In genomic region chr16:27225536-27226360, GRCh38 we compare ENCODE assay signal across 12 cellular contexts. TPM values are rescaled to one million over a fixed set of nuclear protein-coding genes. Genes with fewer than 3 reads are reported as not detected.
DNase-seq lines count a peak whose midpoint lies in the region; ATAC-seq and TF ChIP-seq lines count a peak whose summit lies in the region.
"Had no signal": no experiment of that assay in that cellular context is flagged by ENCODE, and none has a peak within 500 bp of the region (broad histone marks: within the 10 kb centered on the region; RNA-seq: fewer than 3 reads in every experiment).

No MANE protein-coding gene starts in this region.

- peak overlapping the region in 1 of 2 donors; percentile 1 for H3K4me3 Mint-ChIP-seq in activated T-cell treated with anti-CD3 and anti-CD28 coated beads, Interleukin-2, amount 50 U/mL, for 72 hours
- no peak overlapping the region for H3K4me3 Mint-ChIP-seq in chondrocyte (ENCODE audit: unreplicated experiment)

- no peaks in the 10 kb centered on the region for H3K27me3 Mint-ChIP-seq in activated T-cell treated with anti-CD3 and anti-CD28 coated beads, Interleukin-2, amount 50 U/mL, for 72 hours (ENCODE audit: low read depth)
- H3K27me3 Mint-ChIP-seq in chondrocyte (ENCODE audit: low read depth), result no peaks in the 10 kb centered on the region

- intact Hi-C loops in stomach (cut with DNase I; ENCODE audit: low total_unique reads), result no loop called here

- no peaks in the 10 kb centered on the region for H3K9me3 ChIP-seq in stomach
- H3K9me3 ChIP-seq: ascending aorta had no signal

- peaks cover 41% of the 10 kb centered on the region for H3K4me1 Mint-ChIP-seq in activated T-cell treated with anti-CD3 and anti-CD28 coated beads, Interleukin-2, amount 50 U/mL, for 72 hours (ENCODE audit: low read depth)
- H3K4me1 Mint-ChIP-seq in chondrocyte (ENCODE audit: low read depth), result peaks cover 18% of the 10 kb centered on the region

- TF ChIP-seq CTCF in chondrocyte (IDR thresholded peaks at IDR 0.05) (no peak), stomach (IDR thresholded peaks at IDR 0.05) (peak in 1 of 7 experiments; percentile 26)

- peak overlapping the region in 1 of 4 donors; percentile 19 for H3K4me3 ChIP-seq in stomach
- H3K4me3 ChIP-seq: ascending aorta had no signal

- peak overlapping the region; percentile 17 for H3K27ac Mint-ChIP-seq in activated T-cell treated with anti-CD3 and anti-CD28 coated beads, Interleukin-2, amount 50 U/mL, for 72 hours
- no peak overlapping the region for H3K27ac Mint-ChIP-seq in chondrocyte (ENCODE audit: unreplicated experiment)

- no peak for DNase-seq in activated T-cell treated with anti-CD3 and anti-CD28 coated beads, Interleukin-2, amount 50 U/mL, for 72 hours
- no peak for DNase-seq in activated T-cell treated with anti-CD3 and anti-CD28 coated beads for 4 hours
- peak; percentile 16 for DNase-seq in NCI-H345 treated with DMSO at 0.1 percent for 48 hours (lab: John Stamatoyannopoulos, UW; ENCODE audit: unreplicated experiment)
- DNase-seq in chondrocyte (ENCODE audit: low spot score), result peak; percentile 75
- DNase-seq in stomach, result peak; percentile 53
- no peak for DNase-seq in NCI-H1092 (lab: John Stamatoyannopoulos, UW)
- DNase-seq: activated CD4-positive, CD25-positive, alpha-beta regulatory T cell; islet precursor cell had no signal

- H3K4me1 ChIP-seq in stomach, result peaks cover 36 to 64% (median 51%) of the 10 kb centered on the region in 4 donors

- TF ChIP-seq EP300 in stomach (IDR thresholded peaks at IDR 0.05), result no peak

- H3K27ac ChIP-seq in stomach, result peak overlapping the region in 4 of 5 donors; percentile 28 to 73 (median 42)
- H3K27ac ChIP-seq: ascending aorta had no signal

- H3K9me3 Mint-ChIP-seq in activated T-cell treated with anti-CD3 and anti-CD28 coated beads, Interleukin-2, amount 50 U/mL, for 72 hours, result no peaks in the 10 kb centered on the region
- no peaks in the 10 kb centered on the region for H3K9me3 Mint-ChIP-seq in chondrocyte (ENCODE audit: low read depth)

- TF ChIP-seq POLR2A in stomach (IDR thresholded peaks at IDR 0.05), result no peak

- peaks cover 0 to 47% (median 40%) of the 10 kb centered on the region in 4 donors for H3K36me3 ChIP-seq in stomach

- no peak for ATAC-seq in activated T-cell treated with anti-CD3 and anti-CD28 coated beads, Interleukin-2, amount 50 U/mL, for 72 hours (replicated peaks in 1 of 2)
- ATAC-seq in GM19023 (IDR thresholded peaks at IDR 0.05; ENCODE audit: unreplicated experiment) (no peak), GM21737 (IDR thresholded peaks at IDR 0.05; ENCODE audit: unreplicated experiment) (no peak)
- ATAC-seq: Panc1 had no signal

- 38 to 63% (median 46%) methylated on average over 21 to 27 of the region's 27 CpGs for WGBS in stomach, 5 donors

- no peaks in the 10 kb centered on the region for H3K27me3 ChIP-seq in stomach
- H3K27me3 ChIP-seq: ascending aorta had no signal

- H3K36me3 Mint-ChIP-seq in activated T-cell treated with anti-CD3 and anti-CD28 coated beads, Interleukin-2, amount 50 U/mL, for 72 hours (ENCODE audit: insufficient read depth in 2 of 2), result peaks cover 4 to 18% of the 10 kb centered on the region in 2 donors
- no peaks in the 10 kb centered on the region for H3K36me3 Mint-ChIP-seq in chondrocyte (ENCODE audit: low read depth)

RNA-seq across cellular contexts. Expression of gene KDM8, which starts 22.4 kb away (rescaled TPM):
- total RNA-seq in activated T-cell treated with anti-CD3 and anti-CD28 coated beads, Interleukin-2, amount 50 U/mL, for 72 hours, result 10 to 100 TPM; 12.8 to 16.2 TPM
- 4.4 to 9.3 TPM (median 5.6 TPM) in 3 replicates for total RNA-seq in chondrocyte
- total RNA-seq in stomach, result 10 to 100 TPM in 1 of 5 donors, 1 to 10 TPM in 4; 1.4 to 58.3 (median 3.1) TPM
- polyA plus RNA-seq in stomach, result 1 to 10 TPM; 2.7 to 3.5 (median 2.7) TPM

RNA-seq across cellular contexts. Expression of gene NSMCE1, which starts 42.8 kb away (rescaled TPM):
- 100 to 1,000 TPM; 119 to 165 TPM for total RNA-seq in activated T-cell treated with anti-CD3 and anti-CD28 coated beads, Interleukin-2, amount 50 U/mL, for 72 hours
- total RNA-seq in chondrocyte (19.6 to 23.2 TPM (median 21.2 TPM) in 3 replicates), stomach (100 to 1,000 TPM in 1 of 5 donors, 10 to 100 TPM in 3, 1 to 10 TPM in 1; 9.3 to 120 (median 24.1) TPM)
- polyA plus RNA-seq in stomach, result 10 to 100 TPM; 53.5 to 67.0 (median 66.0) TPM

Comparison
In these comparisons a context has a peak if more than half of its experiments do, and no peak if none do; other contexts are left out.
1. DNase-seq: peak in NCI-H345 treated with DMSO at 0.1 percent for 48 hours (single experiment), chondrocyte (single experiment) and stomach (single experiment); none in activated T-cell treated with anti-CD3 and anti-CD28 coated beads, Interleukin-2, amount 50 U/mL, for 72 hours (0 of 2), activated T-cell treated with anti-CD3 and anti-CD28 coated beads for 4 hours (single experiment) and NCI-H1092 (single experiment).